Comparison of ENCODE assay signal across 1 cellular context in the genomic region with DNA sequence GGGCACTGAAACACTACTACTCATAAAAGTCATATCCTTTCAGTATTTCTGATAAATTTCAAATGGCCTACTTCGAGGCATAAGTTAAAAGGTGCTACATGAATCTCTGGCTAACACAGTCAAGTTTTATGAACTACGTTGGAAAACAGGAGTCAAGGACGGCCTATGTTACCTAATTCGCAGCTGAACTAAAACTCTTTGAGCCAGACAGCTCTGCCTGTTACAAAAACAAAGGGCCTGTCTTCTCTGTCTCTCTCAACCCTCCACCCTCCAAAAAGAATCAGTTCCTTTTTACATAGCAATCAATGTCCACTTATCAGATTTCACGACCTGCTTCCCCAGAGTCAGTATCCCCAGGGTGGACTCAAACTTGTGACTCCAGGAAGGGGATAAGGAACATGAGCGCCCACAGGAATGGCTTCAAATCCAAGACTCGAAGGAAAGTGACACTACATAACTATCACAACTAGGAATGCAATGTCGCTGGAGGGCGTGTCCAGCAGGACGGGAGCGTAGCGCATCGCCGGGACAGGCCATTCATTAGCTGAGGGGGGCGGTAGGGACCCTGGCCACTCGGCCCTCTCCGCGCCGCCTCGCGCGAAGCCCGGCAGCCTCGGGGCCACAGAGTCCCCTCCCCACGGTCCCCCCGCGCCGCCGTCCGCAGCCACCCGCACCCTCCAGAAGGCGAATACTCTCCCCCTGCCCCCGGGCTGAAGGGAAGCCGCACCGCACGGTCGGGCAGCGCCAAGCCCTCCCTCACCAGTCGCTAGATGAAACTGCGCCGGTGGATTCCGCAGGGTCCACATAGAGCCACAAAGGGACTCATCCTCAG.
TF ChIP-seq lines count a peak whose summit lies in the region.

No MANE protein-coding gene starts in this region.

TF ChIP-seq in K562, 482 proteins besides CTCF, POLR2A, EP300 and RAD21 (continued from another document and continues in another):
- TF ChIP-seq ZBTB11 (CRISPR knock-in tag; IDR thresholded peaks at IDR 0.05) (no peak; a peak in 1 of 6 replicates), STAT6 (CRISPR knock-in tag; IDR thresholded peaks at IDR 0.05) (no peak), TRIM24 (IDR thresholded peaks at IDR 0.05) (no peak), PCBP2 (IDR thresholded peaks at IDR 0.05; ENCODE audit: low read depth, low read length, poor library complexity, severe bottlenecking) (no peak), HDAC1 (IDR thresholded peaks at IDR 0.05) (peak in 1 of 2 experiments; percentile 78; a peak in 2 of 4 replicates), ZNF696 (CRISPR knock-in tag; conservative IDR thresholded peaks at IDR 0.05) (no peak), MCM2 (IDR thresholded peaks at IDR 0.05; ENCODE audit: low read depth) (no peak), POLR2B (IDR thresholded peaks at IDR 0.05; ENCODE audit: low read depth, partially characterized antibody) (peak; percentile 31), ZNF146 (CRISPR knock-in tag; IDR thresholded peaks at IDR 0.05; ENCODE audit: unreplicated experiment) (no peak), ZNF77 (CRISPR knock-in tag; IDR thresholded peaks at IDR 0.05) (no peak), NEUROD1 (IDR thresholded peaks at IDR 0.05; ENCODE audit: borderline replicate concordance, low read depth, low read length, partially characterized antibody) (peak; percentile 32), KDM4B (IDR thresholded peaks at IDR 0.05; ENCODE audit: borderline replicate concordance in 2 of 2, low read depth in 1 of 2) (peak in 1 of 2 experiments; percentile 41; a peak in 1 of 4 replicates), HMGXB4 (CRISPR knock-in tag; IDR thresholded peaks at IDR 0.05) (peak; percentile 60; the same call in 1 of the 2 replicates), THAP7 (CRISPR knock-in tag; IDR thresholded peaks at IDR 0.05) (no peak), VEZF1 (CRISPR knock-in tag; IDR thresholded peaks at IDR 0.05) (peak; percentile 79), PHF20 (IDR thresholded peaks at IDR 0.05; ENCODE audit: partially characterized antibody) (peak; percentile 32), MAZ (CRISPR knock-in tag; conservative IDR thresholded peaks at IDR 0.05 in 1 of 2, IDR thresholded peaks at IDR 0.05 in 1 of 2) (peak in 1 of 2 experiments; percentile 59; a peak in 2 of 4 replicates), TAF15 (IDR thresholded peaks at IDR 0.05; ENCODE audit: low read depth, low read length) (no peak), ARNT (IDR thresholded peaks at IDR 0.05) (0 out of 4 replicates have a peak, but pooled peaks of 1 of the 2 experiments have one; percentile 18), RB1 (IDR thresholded peaks at IDR 0.05; ENCODE audit: low read depth) (0 out of 2 replicates have a peak, but pooled peaks have one; percentile 18), ZBTB7A (IDR thresholded peaks at IDR 0.05; ENCODE audit: borderline replicate concordance, control insufficient read depth, low read depth, low read length) (peak; percentile 91), KDM5B (IDR thresholded peaks at IDR 0.05; ENCODE audit: insufficient replicate concordance, low read depth, low read length) (peak; percentile 28), GATAD2A (IDR thresholded peaks at IDR 0.05) (peak; percentile 63; the same call in 1 of the 2 replicates), GABPB1 (CRISPR knock-in tag; IDR thresholded peaks at IDR 0.05) (0 out of 2 replicates have a peak, but pooled peaks have one; percentile 53), BMI1 (IDR thresholded peaks at IDR 0.05; ENCODE audit: low read length) (no peak), HMGN3 (IDR thresholded peaks at IDR 0.05; ENCODE audit: borderline replicate concordance, extremely low read depth, insufficient read length, low read depth, low read length) (no peak), DMBX1 (CRISPR knock-in tag; IDR thresholded peaks at IDR 0.05; ENCODE audit: borderline replicate concordance) (no peak), ZNF280A (IDR thresholded peaks at IDR 0.05; ENCODE audit: low read depth, partially characterized antibody) (no peak), SIN3A (IDR thresholded peaks at IDR 0.05; ENCODE audit: borderline replicate concordance in 2 of 2, control insufficient read depth in 1 of 2, low read depth in 2 of 2, low read length in 2 of 2) (peak; percentile 26 to 43; a peak in 2 of 4 replicates), NR2F6 (CRISPR knock-in tag; IDR thresholded peaks at IDR 0.05) (0 out of 2 replicates have a peak, but pooled peaks have one; percentile 46), POLR2AphosphoS2 (IDR thresholded peaks at IDR 0.05; ENCODE audit: low read length) (no peak), MYC (IDR thresholded peaks at IDR 0.05; ENCODE audit: low read depth, low read length) (0 out of 2 replicates have a peak, but pooled peaks have one; percentile 2), MYC (CRISPR knock-in tag; IDR thresholded peaks at IDR 0.05; ENCODE audit: borderline replicate concordance, low read depth) (no peak), FOXK2 (conservative IDR thresholded peaks at IDR 0.05 in 1 of 2, IDR thresholded peaks at IDR 0.05 in 1 of 2; ENCODE audit: low read depth in 2 of 2) (peak in 1 of 2 experiments; percentile 86; a peak in 2 of 4 replicates), RFX1 (IDR thresholded peaks at IDR 0.05) (no peak), ZFP1 (CRISPR knock-in tag; IDR thresholded peaks at IDR 0.05) (0 out of 2 replicates have a peak, but pooled peaks have one; percentile 20), HNRNPK (IDR thresholded peaks at IDR 0.05; ENCODE audit: low read depth, low read length, poor library complexity, severe bottlenecking) (no peak)
- TF ChIP-seq, protein P1, sequence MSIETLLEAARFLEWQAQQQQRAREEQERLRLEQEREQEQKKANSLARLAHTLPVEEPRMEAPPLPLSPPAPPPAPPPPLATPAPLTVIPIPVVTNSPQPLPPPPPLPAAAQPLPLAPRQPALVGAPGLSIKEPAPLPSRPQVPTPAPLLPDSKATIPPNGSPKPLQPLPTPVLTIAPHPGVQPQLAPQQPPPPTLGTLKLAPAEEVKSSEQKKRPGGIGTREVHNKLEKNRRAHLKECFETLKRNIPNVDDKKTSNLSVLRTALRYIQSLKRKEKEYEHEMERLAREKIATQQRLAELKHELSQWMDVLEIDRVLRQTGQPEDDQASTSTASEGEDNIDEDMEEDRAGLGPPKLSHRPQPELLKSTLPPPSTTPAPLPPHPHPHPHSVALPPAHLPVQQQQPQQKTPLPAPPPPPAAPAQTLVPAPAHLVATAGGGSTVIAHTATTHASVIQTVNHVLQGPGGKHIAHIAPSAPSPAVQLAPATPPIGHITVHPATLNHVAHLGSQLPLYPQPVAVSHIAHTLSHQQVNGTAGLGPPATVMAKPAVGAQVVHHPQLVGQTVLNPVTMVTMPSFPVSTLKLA (conservative IDR thresholded peaks at IDR 0.05): no peak; a peak in 1 of 4 replicates
- TF ChIP-seq, protein P2, sequence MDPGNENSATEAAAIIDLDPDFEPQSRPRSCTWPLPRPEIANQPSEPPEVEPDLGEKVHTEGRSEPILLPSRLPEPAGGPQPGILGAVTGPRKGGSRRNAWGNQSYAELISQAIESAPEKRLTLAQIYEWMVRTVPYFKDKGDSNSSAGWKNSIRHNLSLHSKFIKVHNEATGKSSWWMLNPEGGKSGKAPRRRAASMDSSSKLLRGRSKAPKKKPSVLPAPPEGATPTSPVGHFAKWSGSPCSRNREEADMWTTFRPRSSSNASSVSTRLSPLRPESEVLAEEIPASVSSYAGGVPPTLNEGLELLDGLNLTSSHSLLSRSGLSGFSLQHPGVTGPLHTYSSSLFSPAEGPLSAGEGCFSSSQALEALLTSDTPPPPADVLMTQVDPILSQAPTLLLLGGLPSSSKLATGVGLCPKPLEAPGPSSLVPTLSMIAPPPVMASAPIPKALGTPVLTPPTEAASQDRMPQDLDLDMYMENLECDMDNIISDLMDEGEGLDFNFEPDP (CRISPR knock-in tag; IDR thresholded peaks at IDR 0.05): no peak
- TF ChIP-seq, protein P3, sequence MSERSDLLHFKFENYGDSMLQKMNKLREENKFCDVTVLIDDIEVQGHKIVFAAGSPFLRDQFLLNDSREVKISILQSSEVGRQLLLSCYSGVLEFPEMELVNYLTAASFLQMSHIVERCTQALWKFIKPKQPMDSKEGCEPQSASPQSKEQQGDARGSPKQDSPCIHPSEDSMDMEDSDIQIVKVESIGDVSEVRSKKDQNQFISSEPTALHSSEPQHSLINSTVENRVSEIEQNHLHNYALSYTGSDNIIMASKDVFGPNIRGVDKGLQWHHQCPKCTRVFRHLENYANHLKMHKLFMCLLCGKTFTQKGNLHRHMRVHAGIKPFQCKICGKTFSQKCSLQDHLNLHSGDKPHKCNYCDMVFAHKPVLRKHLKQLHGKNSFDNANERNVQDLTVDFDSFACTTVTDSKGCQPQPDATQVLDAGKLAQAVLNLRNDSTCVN (CRISPR knock-in tag; IDR thresholded peaks at IDR 0.05): 0 out of 2 replicates have a peak, but pooled peaks have one; percentile 18
